ENCODE assay signal across 21 cellular contexts in genomic region chr4:145528601-145529000, GRCh38. TPM values are rescaled to one million over a fixed set of nuclear protein-coding genes. Genes with fewer than 3 reads are reported as not detected.
DNase-seq lines count a peak whose midpoint lies in the region; ATAC-seq and TF ChIP-seq lines count a peak whose summit lies in the region.
"Had no signal": no experiment of that assay in that cellular context is flagged by ENCODE, and none has a peak within 500 bp of the region (broad histone marks: within the 10 kb centered on the region; RNA-seq: fewer than 3 reads in every experiment).

No MANE protein-coding gene starts in this region.

- H2AFZ ChIP-seq in OCI-LY1 (ENCODE audit: low read length) (no peak overlapping the region), osteoblast (ENCODE audit: low read length) (no peak overlapping the region)
- H2AFZ ChIP-seq: GM23338 had no signal

- H3K27ac ChIP-seq in DOHH2 (ENCODE audit: low read depth, low read length) (peak overlapping the region; percentile 82), OCI-LY1 (ENCODE audit: low read depth, low read length, poor library complexity, severe bottlenecking) (peak overlapping the region; percentile 94), thyroid gland (peak overlapping the region in 1 of 3 donors; percentile 28), osteoblast (ENCODE audit: low read depth, low read length) (no peak overlapping the region)
- H3K27ac ChIP-seq: SK-N-MC had no signal

- 83 to 93% methylated on average over 3 of the region's 3 CpGs for WGBS in thyroid gland, 2 donors

- H3K27me3 ChIP-seq in DOHH2 (ENCODE audit: control insufficient read depth, low read length) = no peaks in the 10 kb centered on the region
- no peaks in the 10 kb centered on the region for H3K27me3 ChIP-seq in OCI-LY1 (ENCODE audit: insufficient read depth, low read length)
- H3K27me3 ChIP-seq in thyroid gland = no peaks in the 10 kb centered on the region
- no peaks in the 10 kb centered on the region for H3K27me3 ChIP-seq in osteoblast (ENCODE audit: insufficient read depth, low read length)

- intact Hi-C loops in mucosa of descending colon (cut with DNase I, micrococcal nuclease) (no loop called here), thyroid gland (cut with DNase I) (no loop called here)

- peak overlapping the region; percentile 59; the same call in 1 of the 2 replicates for H3K4me3 ChIP-seq in DOHH2 (ENCODE audit: low read length)
- H3K4me3 ChIP-seq in OCI-LY1 (ENCODE audit: low read depth, low read length, poor library complexity, severe bottlenecking) = peak overlapping the region; percentile 58
- no peak overlapping the region for H3K4me3 ChIP-seq in epithelial cell of proximal tubule (ENCODE audit: low read depth, low read length)
- H3K4me3 ChIP-seq in mucosa of descending colon = no peak overlapping the region
- H3K4me3 ChIP-seq in thyroid gland (replicated peaks in 1 of 3) = no peak overlapping the region
- no peak overlapping the region for H3K4me3 ChIP-seq in osteoblast (ENCODE audit: insufficient read depth, low read length)
- H3K4me3 ChIP-seq: GM12878, GM23338, SK-N-MC had no signal

- no peak for TF ChIP-seq CTCF in DOHH2 (IDR thresholded peaks at IDR 0.05; ENCODE audit: low read depth, low read length, poor library complexity, severe bottlenecking)
- TF ChIP-seq CTCF in OCI-LY1 (IDR thresholded peaks at IDR 0.05; ENCODE audit: low read length) = no peak
- no peak for TF ChIP-seq CTCF in epithelial cell of proximal tubule (conservative IDR thresholded peaks at IDR 0.05; ENCODE audit: low read depth, low read length)
- no peak for TF ChIP-seq CTCF in mucosa of descending colon (IDR thresholded peaks at IDR 0.05)
- TF ChIP-seq CTCF in thyroid gland (IDR thresholded peaks at IDR 0.05) = no peak
- TF ChIP-seq CTCF in osteoblast (IDR thresholded peaks at IDR 0.05; ENCODE audit: extremely low read depth, low read depth, low read length) = no peak

- H3K79me2 ChIP-seq in DOHH2 (ENCODE audit: control insufficient read depth, low read length) (peaks cover 94% of the 10 kb centered on the region), OCI-LY1 (ENCODE audit: insufficient read depth, low read length) (peaks cover 90% of the 10 kb centered on the region), osteoblast (ENCODE audit: insufficient read depth, low read length) (no peaks in the 10 kb centered on the region)

- peaks cover 22% of the 10 kb centered on the region for H3F3A ChIP-seq in DOHH2 (ENCODE audit: control insufficient read depth, insufficient read depth)
- H3F3A ChIP-seq in OCI-LY1 (ENCODE audit: insufficient read depth, low read length) = no peaks in the 10 kb centered on the region

- H3K36me3 ChIP-seq in DOHH2 (ENCODE audit: control insufficient read depth, low read length) (peaks cover 39% of the 10 kb centered on the region), OCI-LY1 (ENCODE audit: insufficient read depth, low read length) (peaks cover 47% of the 10 kb centered on the region), mucosa of descending colon (ENCODE audit: low read depth) (no peaks in the 10 kb centered on the region), thyroid gland (no peaks in the 10 kb centered on the region), osteoblast (ENCODE audit: insufficient read depth, low read length) (no peaks in the 10 kb centered on the region)

- ATAC-seq in mucosa of descending colon = peak; percentile 71
- ATAC-seq: GM12878, GM23338 had no signal

- TF ChIP-seq POLR2A in thyroid gland (IDR thresholded peaks at IDR 0.05) = no peak

- H4K20me1 ChIP-seq in DOHH2 (ENCODE audit: control insufficient read depth, insufficient read depth, low read depth, low read length) (no peaks in the 10 kb centered on the region), OCI-LY1 (ENCODE audit: insufficient read depth, low read length) (no peaks in the 10 kb centered on the region), osteoblast (ENCODE audit: insufficient read depth, low read length) (peaks cover 13% of the 10 kb centered on the region)

- H3K4me1 ChIP-seq in DOHH2 (ENCODE audit: control insufficient read depth, low read length) (peaks cover 93% of the 10 kb centered on the region), OCI-LY1 (ENCODE audit: insufficient read depth, low read length, severe bottlenecking) (peaks cover 99% of the 10 kb centered on the region), mucosa of descending colon (ENCODE audit: low read depth) (peaks cover 6% of the 10 kb centered on the region), thyroid gland (peaks cover 31 to 52% of the 10 kb centered on the region in 2 donors), osteoblast (ENCODE audit: insufficient read depth, low read length) (no peaks in the 10 kb centered on the region)

- peak overlapping the region; percentile 78 for H3K9ac ChIP-seq in OCI-LY1 (ENCODE audit: low read length)

- no peaks in the 10 kb centered on the region for H3K9me3 ChIP-seq in DOHH2 (ENCODE audit: control insufficient read depth, insufficient read depth, low read length)
- H3K9me3 ChIP-seq in OCI-LY1 (ENCODE audit: low read length) = no peaks in the 10 kb centered on the region
- H3K9me3 ChIP-seq in mucosa of descending colon = no peaks in the 10 kb centered on the region
- H3K9me3 ChIP-seq in thyroid gland = no peaks in the 10 kb centered on the region
- H3K9me3 ChIP-seq in osteoblast (ENCODE audit: low read depth, low read length) = no peaks in the 10 kb centered on the region

- H3K9me2 ChIP-seq in DOHH2 (replicated peaks; ENCODE audit: control insufficient read depth, low read length) (no peaks in the 10 kb centered on the region), OCI-LY1 (ENCODE audit: low read depth, low read length) (no peaks in the 10 kb centered on the region)

- peak; percentile 72 for DNase-seq in epithelial cell of proximal tubule (ENCODE audit: low read depth)
- DNase-seq in mucosa of descending colon = no peak
- no peak for DNase-seq in NK-92 treated with Interleukin-12 subunit alpha and Interleukin-12 subunit beta, amount 100 ng/mL, for 24 hours (lab: John Stamatoyannopoulos, UW)
- no peak for DNase-seq in thyroid gland
- no peak for DNase-seq in stimulated activated CD4-positive, alpha-beta T cell treated with anti-CD3 and anti-CD28 coated beads, Interleukin-4, amount 100 ng/mL, for 24 hours
- DNase-seq in osteoblast (ENCODE audit: insufficient read length, low spot score, missing footprints) = no peak
- DNase-seq: C1 segment of cervical spinal cord; CD8-positive, alpha-beta memory T cell; DMS153; EL; Karpas-422; NCI-H1048; NCI-H1436; NCI-H1930; NCI-H526; SHP77 had no signal

- H3K4me2 ChIP-seq in DOHH2 (ENCODE audit: low read length) (peak overlapping the region; percentile 82), OCI-LY1 (ENCODE audit: low read length) (peak overlapping the region; percentile 77), osteoblast (ENCODE audit: insufficient read depth, low read length) (no peak overlapping the region)
- H3K4me2 ChIP-seq: GM23338 had no signal

RNA-seq across cellular contexts. Expression of gene SMAD1, which starts 46.9 kb away (rescaled TPM):
- 23.4 and 24.3 TPM in 2 replicates for total RNA-seq in epithelial cell of proximal tubule
- 10 to 100 TPM; 34.9 to 47.4 (median 39.3) TPM for total RNA-seq in mucosa of descending colon
- total RNA-seq in thyroid gland = 100 to 1,000 TPM in 1 of 4 donors, 10 to 100 TPM in 3; 48.1 to 102 (median 67.4) TPM
- 30.4 and 33.0 TPM in 2 replicates for total RNA-seq in osteoblast

Comparison
In these comparisons a context has a peak if more than half of its experiments do, and no peak if none do; other contexts are left out.
1. H3K4me3 ChIP-seq: peak in DOHH2 (single experiment) and OCI-LY1 (single experiment); none in epithelial cell of proximal tubule (single experiment), mucosa of descending colon (single experiment), thyroid gland (0 of 3) and osteoblast (single experiment).